1 cellular context compared by ENCODE assay signal in genomic region chr15:99635794-99636193, GRCh38.
TF ChIP-seq lines count a peak whose summit lies in the region.

No MANE protein-coding gene starts in this region.

TF ChIP-seq in HepG2, 621 proteins besides CTCF, POLR2A, EP300 and RAD21 (continued from another document):
- TF ChIP-seq ZNF142 (CRISPR knock-in tag; IDR thresholded peaks at IDR 0.05) = no peak
- TF ChIP-seq ZSCAN30 (CRISPR knock-in tag; IDR thresholded peaks at IDR 0.05) = no peak
- no peak for TF ChIP-seq SNRNP70 (IDR thresholded peaks at IDR 0.05; ENCODE audit: low read depth, low read length)
- no peak for TF ChIP-seq CBFB (CRISPR knock-in tag; IDR thresholded peaks at IDR 0.05)
- no peak for TF ChIP-seq ZNF234 (CRISPR knock-in tag; conservative IDR thresholded peaks at IDR 0.05)
- TF ChIP-seq THYN1 (CRISPR knock-in tag; IDR thresholded peaks at IDR 0.05; ENCODE audit: borderline replicate concordance, low read depth) = no peak
- TF ChIP-seq NFYC (CRISPR knock-in tag; IDR thresholded peaks at IDR 0.05) = no peak
- TF ChIP-seq, protein P1, sequence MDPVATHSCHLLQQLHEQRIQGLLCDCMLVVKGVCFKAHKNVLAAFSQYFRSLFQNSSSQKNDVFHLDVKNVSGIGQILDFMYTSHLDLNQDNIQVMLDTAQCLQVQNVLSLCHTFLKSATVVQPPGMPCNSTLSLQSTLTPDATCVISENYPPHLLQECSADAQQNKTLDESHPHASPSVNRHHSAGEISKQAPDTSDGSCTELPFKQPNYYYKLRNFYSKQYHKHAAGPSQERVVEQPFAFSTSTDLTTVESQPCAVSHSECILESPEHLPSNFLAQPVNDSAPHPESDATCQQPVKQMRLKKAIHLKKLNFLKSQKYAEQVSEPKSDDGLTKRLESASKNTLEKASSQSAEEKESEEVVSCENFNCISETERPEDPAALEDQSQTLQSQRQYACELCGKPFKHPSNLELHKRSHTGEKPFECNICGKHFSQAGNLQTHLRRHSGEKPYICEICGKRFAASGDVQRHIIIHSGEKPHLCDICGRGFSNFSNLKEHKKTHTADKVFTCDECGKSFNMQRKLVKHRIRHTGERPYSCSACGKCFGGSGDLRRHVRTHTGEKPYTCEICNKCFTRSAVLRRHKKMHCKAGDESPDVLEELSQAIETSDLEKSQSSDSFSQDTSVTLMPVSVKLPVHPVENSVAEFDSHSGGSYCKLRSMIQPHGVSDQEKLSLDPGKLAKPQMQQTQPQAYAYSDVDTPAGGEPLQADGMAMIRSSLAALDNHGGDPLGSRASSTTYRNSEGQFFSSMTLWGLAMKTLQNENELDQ (CRISPR knock-in tag; IDR thresholded peaks at IDR 0.05; ENCODE audit: borderline replicate concordance) = no peak
- no peak for TF ChIP-seq FOXC1 (CRISPR knock-in tag; IDR thresholded peaks at IDR 0.05; ENCODE audit: borderline replicate concordance)
- no peak for TF ChIP-seq ZC3H13 (CRISPR knock-in tag; IDR thresholded peaks at IDR 0.05)
- TF ChIP-seq, protein P2, sequence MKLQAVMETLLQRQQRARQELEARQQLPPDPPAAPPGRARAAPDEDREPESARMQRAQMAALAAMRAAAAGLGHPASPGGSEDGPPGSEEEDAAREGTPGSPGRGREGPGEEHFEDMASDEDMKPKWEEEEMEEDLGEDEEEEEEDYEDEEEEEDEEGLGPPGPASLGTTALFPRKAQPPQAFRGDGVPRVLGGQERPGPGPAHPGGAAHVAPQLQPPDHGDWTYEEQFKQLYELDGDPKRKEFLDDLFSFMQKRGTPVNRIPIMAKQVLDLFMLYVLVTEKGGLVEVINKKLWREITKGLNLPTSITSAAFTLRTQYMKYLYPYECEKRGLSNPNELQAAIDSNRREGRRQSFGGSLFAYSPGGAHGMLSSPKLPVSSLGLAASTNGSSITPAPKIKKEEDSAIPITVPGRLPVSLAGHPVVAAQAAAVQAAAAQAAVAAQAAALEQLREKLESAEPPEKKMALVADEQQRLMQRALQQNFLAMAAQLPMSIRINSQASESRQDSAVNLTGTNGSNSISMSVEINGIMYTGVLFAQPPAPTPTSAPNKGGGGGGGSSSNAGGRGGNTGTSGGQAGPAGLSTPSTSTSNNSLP (IDR thresholded peaks at IDR 0.05; ENCODE audit: low read depth, low read length) = no peak
- no peak for TF ChIP-seq RFX3 (CRISPR knock-in tag; IDR thresholded peaks at IDR 0.05)
- no peak for TF ChIP-seq ZBTB3 (CRISPR knock-in tag; IDR thresholded peaks at IDR 0.05; ENCODE audit: borderline replicate concordance, low read depth)
